12 cellular contexts compared by ENCODE assay signal in genomic region chr1:232876506-232877360, GRCh38.
"Had no signal": no experiment of that assay in that cellular context is flagged by ENCODE, and none has a peak within 500 bp of the region (broad histone marks: within the 10 kb centered on the region; RNA-seq: fewer than 3 reads in every experiment).

No MANE protein-coding gene starts in this region.

- H3K4me1 ChIP-seq: esophagus squamous epithelium, parathyroid adenoma, stomach had no signal

- H3K4me3 ChIP-seq: cardiac muscle cell, esophagus squamous epithelium, lung, stomach, thoracic aorta had no signal

- ATAC-seq: left colon had no signal

- H3K36me3 ChIP-seq: cardiac muscle cell, esophagus squamous epithelium, stomach, thoracic aorta had no signal

- H3K27me3 ChIP-seq: cardiac muscle cell, esophagus squamous epithelium, stomach had no signal

- H3K27ac ChIP-seq: cardiac muscle cell, esophagus squamous epithelium, parathyroid adenoma, stomach, thoracic aorta had no signal

- H3K9me3 ChIP-seq: esophagus squamous epithelium, stomach, thoracic aorta had no signal

- DNase-seq: activated CD8-positive, alpha-beta memory T cell treated with anti-CD3 and anti-CD28 coated beads, Interleukin-2, amount 50 U/mL, for 48 hours; activated gamma-delta T cell; esophagus squamous epithelium; foreskin fibroblast; left colon; midbrain; SIG-M5; stomach had no signal
